ENCODE assay signal across 10 cellular contexts in genomic region chr3:14472471-14473351, GRCh38.
DNase-seq lines count a peak whose midpoint lies in the region; ATAC-seq, FAIRE-seq and TF ChIP-seq lines count a peak whose summit lies in the region.
"Had no signal": no experiment of that assay in that cellular context is flagged by ENCODE, and none has a peak within 500 bp of the region (broad histone marks: within the 10 kb centered on the region; RNA-seq: fewer than 3 reads in every experiment).

No MANE protein-coding gene starts in this region.

- DNase-seq in activated CD4-positive, CD25-positive, alpha-beta regulatory T cell treated with anti-CD3 and anti-CD28 coated beads, Interleukin-2, amount 50 U/mL, for 72 hours = no peak
- peak; percentile 80 for DNase-seq in RWPE2 (ENCODE audit: low spot score)
- peak; percentile 49 for DNase-seq in foreskin melanocyte
- DNase-seq in stimulated activated effector memory CD8-positive, alpha-beta T cell treated with anti-CD3 and anti-CD28 coated beads, Interleukin-12 subunit alpha, Interleukin-12 subunit beta, amount 100 ng/mL, for 72 hours (ENCODE audit: low spot score in 2 of 2) = no peak
- no peak for DNase-seq in NK-92 treated with Interleukin-12 subunit alpha and Interleukin-12 subunit beta, amount 100 ng/mL, for 24 hours (lab: John Stamatoyannopoulos, UW)
- DNase-seq in GM12892 (ENCODE audit: insufficient read length) = no peak
- no peak for DNase-seq in NCI-H526 treated with DMSO at 0.1 percent for 48 hours (lab: John Stamatoyannopoulos, UW)
- DNase-seq: anterior cingulate cortex, NCI-H82 had no signal

- H3K4me3 ChIP-seq in RWPE2 (ENCODE audit: severe bottlenecking) = no peak overlapping the region

- H3K9me3 Mint-ChIP-seq in stimulated activated effector memory CD8-positive, alpha-beta T cell treated with anti-CD3 and anti-CD28 coated beads, Interleukin-12 subunit alpha, Interleukin-12 subunit beta, amount 100 ng/mL, for 72 hours = no peaks in the 10 kb centered on the region

- H3K4me1 ChIP-seq in RWPE2 (ENCODE audit: insufficient read depth, poor library complexity, severe bottlenecking) = peaks cover 8% of the 10 kb centered on the region

- no peaks in the 10 kb centered on the region for H3K27me3 ChIP-seq in RWPE2 (ENCODE audit: insufficient read depth, poor library complexity, severe bottlenecking)

- FAIRE-seq in GM12892 (lab: Jason Lieb, UNC) = no peak

- no peak overlapping the region for H3K27ac ChIP-seq in RWPE2 (ENCODE audit: poor library complexity, severe bottlenecking)

- peak; percentile 57 to 70 for ATAC-seq in activated CD4-positive, CD25-positive, alpha-beta regulatory T cell treated with anti-CD3 and anti-CD28 coated beads, Interleukin-2, amount 50 U/mL, for 24 hours
- peak; percentile 98 for ATAC-seq in RWPE2 (ENCODE audit: low read depth)
- peak; percentile 92 for ATAC-seq in stimulated activated effector memory CD8-positive, alpha-beta T cell treated with anti-CD3 and anti-CD28 coated beads, Interleukin-12 subunit alpha, Interleukin-12 subunit beta, amount 100 ng/mL, for 72 hours

- peak overlapping the region; percentile 76 for H3K27ac Mint-ChIP-seq in stimulated activated effector memory CD8-positive, alpha-beta T cell treated with anti-CD3 and anti-CD28 coated beads, Interleukin-12 subunit alpha, Interleukin-12 subunit beta, amount 100 ng/mL, for 72 hours

- no peaks in the 10 kb centered on the region for H3K9me3 ChIP-seq in RWPE2 (ENCODE audit: severe bottlenecking)

- H3K36me3 Mint-ChIP-seq in stimulated activated effector memory CD8-positive, alpha-beta T cell treated with anti-CD3 and anti-CD28 coated beads, Interleukin-12 subunit alpha, Interleukin-12 subunit beta, amount 100 ng/mL, for 72 hours = peaks cover 78% of the 10 kb centered on the region

- H3K4me1 Mint-ChIP-seq in stimulated activated effector memory CD8-positive, alpha-beta T cell treated with anti-CD3 and anti-CD28 coated beads, Interleukin-12 subunit alpha, Interleukin-12 subunit beta, amount 100 ng/mL, for 72 hours = peaks cover 8% of the 10 kb centered on the region

- no peaks in the 10 kb centered on the region for H3K36me3 ChIP-seq in RWPE2 (ENCODE audit: low read depth)

- no peak for TF ChIP-seq CTCF in RWPE2 (IDR thresholded peaks at IDR 0.05; ENCODE audit: poor library complexity, severe bottlenecking)

- TF ChIP-seq POLR2A in GM12892 (IDR thresholded peaks at IDR 0.05; ENCODE audit: low read depth, low read length) = no peak

- H3K4me3 Mint-ChIP-seq in stimulated activated effector memory CD8-positive, alpha-beta T cell treated with anti-CD3 and anti-CD28 coated beads, Interleukin-12 subunit alpha, Interleukin-12 subunit beta, amount 100 ng/mL, for 72 hours = no peak overlapping the region

Comparison
In these comparisons a context has a peak if more than half of its experiments do, and no peak if none do; other contexts are left out.
1. DNase-seq: peak in RWPE2 (single experiment) and foreskin melanocyte (single experiment); none in activated CD4-positive, CD25-positive, alpha-beta regulatory T cell treated with anti-CD3 and anti-CD28 coated beads, Interleukin-2, amount 50 U/mL, for 72 hours (single experiment), stimulated activated effector memory CD8-positive, alpha-beta T cell treated with anti-CD3 and anti-CD28 coated beads, Interleukin-12 subunit alpha, Interleukin-12 subunit beta, amount 100 ng/mL, for 72 hours (0 of 2), NK-92 treated with Interleukin-12 subunit alpha and Interleukin-12 subunit beta, amount 100 ng/mL, for 24 hours (single experiment), GM12892 (single experiment) and NCI-H526 treated with DMSO at 0.1 percent for 48 hours (single experiment).
2. Peak in every context shown above with its lines, with median percentiles within 50 percentile points of each other: ATAC-seq.